ENCODE assay signal across 25 cellular contexts in the genomic region with DNA sequence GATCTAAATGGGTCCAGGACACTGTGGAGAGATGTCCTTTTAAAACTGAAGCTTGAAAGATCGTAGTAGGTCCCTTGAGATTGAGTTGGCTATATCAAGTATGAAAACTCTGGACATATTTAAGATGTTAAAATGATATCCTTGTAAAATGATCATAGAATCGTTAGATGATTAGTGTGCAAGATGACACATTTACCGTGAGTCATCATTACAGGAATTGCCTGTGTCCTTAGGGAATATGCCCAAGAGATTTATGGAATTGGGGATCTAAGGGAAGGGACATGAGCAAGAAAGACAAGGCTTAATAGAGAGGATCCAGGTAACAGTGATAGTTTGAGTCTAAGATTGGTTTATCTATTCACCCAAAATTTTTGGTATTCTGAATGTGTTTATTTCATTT.
"Had no signal": no experiment of that assay in that cellular context is flagged by ENCODE, and none has a peak within 500 bp of the region (broad histone marks: within the 10 kb centered on the region; RNA-seq: fewer than 3 reads in every experiment).

No MANE protein-coding gene starts in this region.

- H3K27ac ChIP-seq: breast epithelium, colonic mucosa, dorsolateral prefrontal cortex, esophagus muscularis mucosa, sigmoid colon, thyroid gland, upper lobe of right lung had no signal

- ATAC-seq: activated T-cell treated with anti-CD3 and anti-CD28 coated beads, Interleukin-2, amount 50 U/mL, for 4 hours; effector memory CD8-positive, alpha-beta T cell; left lobe of liver; naive thymus-derived CD4-positive, alpha-beta T cell; upper lobe of right lung; WTC11 had no signal

- H3K36me3 ChIP-seq: breast epithelium, colonic mucosa, esophagus muscularis mucosa, sigmoid colon, thyroid gland, upper lobe of right lung had no signal

- H3K9me3 ChIP-seq: breast epithelium, colonic mucosa, esophagus muscularis mucosa, sigmoid colon, thyroid gland, upper lobe of right lung had no signal

- DNase-seq: activated CD8-positive, alpha-beta memory T cell treated with anti-CD3 and anti-CD28 coated beads for 24 hours; activated CD8-positive, alpha-beta memory T cell treated with anti-CD3 and anti-CD28 coated beads, Interleukin-2, amount 50 U/mL, for 4 hours; activated naive CD4-positive, alpha-beta T cell treated with Interleukin-2 at 50 U/mL for 16 hours; activated naive CD8-positive, alpha-beta T cell treated with anti-CD3 and anti-CD28 coated beads for 36 hours; activated T-cell treated with anti-CD3 and anti-CD28 coated beads, Interleukin-2, amount 50 U/mL, for 4 hours; colonic mucosa; dorsolateral prefrontal cortex; effector memory CD8-positive, alpha-beta T cell; foreskin fibroblast; kidney; naive thymus-derived CD4-positive, alpha-beta T cell; retina; sigmoid colon; stimulated activated CD4-positive, alpha-beta T cell treated with anti-CD3 and anti-CD28 coated beads, Interleukin-2, amount 100 ng/mL, for 48 hours; stimulated activated naive CD4-positive, alpha-beta T cell treated with Interleukin-2 at 50 U/mL for 16 hours; T-helper 1 cell; T-helper 9 cell; thyroid gland; upper lobe of right lung had no signal

- H3K4me1 ChIP-seq: breast epithelium, colonic mucosa, esophagus muscularis mucosa, sigmoid colon, thyroid gland, upper lobe of right lung had no signal

- H3K4me3 ChIP-seq: breast epithelium, colonic mucosa, dorsolateral prefrontal cortex, esophagus muscularis mucosa, lung, sigmoid colon, thyroid gland, upper lobe of right lung had no signal

- FAIRE-seq: endothelial cell of umbilical vein, kidney had no signal

- H3K27me3 ChIP-seq: breast epithelium, colonic mucosa, dorsolateral prefrontal cortex, esophagus muscularis mucosa, sigmoid colon, thyroid gland, upper lobe of right lung had no signal
